ENCODE assay signal across 8 cellular contexts in the genomic region with DNA sequence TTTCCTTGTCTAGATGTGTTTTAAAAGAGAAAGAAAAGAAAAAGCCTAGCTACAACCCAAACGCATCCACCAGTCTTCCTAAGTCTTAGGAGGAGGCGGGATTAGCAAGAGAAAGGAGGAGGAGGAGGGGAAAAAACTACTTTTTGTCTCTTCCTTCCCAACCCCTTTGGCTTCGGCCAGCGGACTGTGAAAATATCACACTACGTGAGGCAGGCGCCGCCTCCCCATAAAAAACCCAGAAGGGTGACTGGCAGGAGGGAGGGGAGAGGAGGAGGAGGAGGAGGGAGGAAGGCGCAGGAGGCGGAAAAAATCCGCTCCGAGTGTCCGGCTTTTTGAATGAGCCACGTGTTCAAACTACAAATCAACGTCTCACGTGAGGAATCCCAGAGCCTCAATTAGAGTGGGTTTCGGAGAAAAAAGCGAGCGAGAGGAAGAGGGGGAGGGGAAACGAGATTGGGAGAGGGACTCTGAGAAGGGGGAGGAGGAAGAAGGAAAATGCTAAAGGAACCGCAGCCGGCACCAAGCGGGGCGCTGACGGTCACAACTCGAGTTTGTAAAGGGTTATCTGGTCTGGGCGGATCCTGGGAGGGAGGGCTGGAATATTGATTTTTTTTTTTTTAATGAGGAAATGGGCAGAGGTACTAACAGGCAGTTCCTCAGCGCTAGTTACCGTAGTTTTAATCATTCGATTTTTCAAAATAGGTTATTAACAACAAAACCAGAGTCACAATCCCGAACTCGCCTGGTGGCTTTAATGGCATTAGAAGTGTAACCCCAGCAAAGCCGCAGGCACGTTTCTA. TPM values are rescaled to one million over a fixed set of nuclear protein-coding genes. Genes with fewer than 3 reads are reported as not detected.
DNase-seq lines count a peak whose midpoint lies in the region; ATAC-seq and TF ChIP-seq lines count a peak whose summit lies in the region.

A gene (minus strand): TSS at position 202 of the 800 bp plus-strand sequence. CDS start 381 bp downstream, outside the sequence.

- H3K27me3 ChIP-seq in BE2C = no peaks in the 10 kb centered on the region
- peaks cover 94% of the 10 kb centered on the region for H3K27me3 ChIP-seq in effector memory CD4-positive, alpha-beta T cell (replicated peaks; ENCODE audit: control insufficient read depth, insufficient read depth, low read length, poor library complexity, severe bottlenecking)

- H3K36me3 ChIP-seq in BE2C = peaks cover 15% of the 10 kb centered on the region
- no peaks in the 10 kb centered on the region for H3K36me3 ChIP-seq in effector memory CD4-positive, alpha-beta T cell (ENCODE audit: control insufficient read depth, insufficient read depth, low read length)

- H3K4me1 Mint-ChIP-seq in T-helper 1 cell treated with Interleukin-12 subunit alpha and Interleukin-12 subunit beta and Interleukin-4 antibody, amounts not matched to agents 30 μg/mL and 1 μg/mL, for 36 hours (ENCODE audit: low read depth) = peaks cover 39% of the 10 kb centered on the region
- H3K4me1 Mint-ChIP-seq in nephron = peaks cover 37% of the 10 kb centered on the region

- H3K9me3 ChIP-seq in BE2C = no peaks in the 10 kb centered on the region
- H3K9me3 ChIP-seq in effector memory CD4-positive, alpha-beta T cell (ENCODE audit: control insufficient read depth, low read length) = no peaks in the 10 kb centered on the region

- H3K27ac ChIP-seq in effector memory CD4-positive, alpha-beta T cell (ENCODE audit: insufficient read depth, low read length, poor library complexity, severe bottlenecking) = no peak within 1 kb of the TSS

- no peaks in the 10 kb centered on the region for H3K9me3 Mint-ChIP-seq in T-helper 1 cell treated with Interleukin-12 subunit alpha and Interleukin-12 subunit beta and Interleukin-4 antibody, amounts not matched to agents 30 μg/mL and 1 μg/mL, for 36 hours
- H3K9me3 Mint-ChIP-seq in nephron = no peaks in the 10 kb centered on the region

- DNase-seq in BE2C = peak; percentile 91
- DNase-seq in NCI-H1417 (lab: John Stamatoyannopoulos, UW) = peak; percentile 94 to 99 (median 97)
- DNase-seq in effector memory CD4-positive, alpha-beta T cell = no peak
- DNase-seq in hypothalamus (lab: John Stamatoyannopoulos, UW) = no peak
- no peak for DNase-seq in midbrain (lab: John Stamatoyannopoulos, UW)

- peaks cover 72% of the 10 kb centered on the region for H3K27me3 Mint-ChIP-seq in T-helper 1 cell treated with Interleukin-12 subunit alpha and Interleukin-12 subunit beta and Interleukin-4 antibody, amounts not matched to agents 30 μg/mL and 1 μg/mL, for 36 hours (ENCODE audit: low read depth)
- no peaks in the 10 kb centered on the region for H3K27me3 Mint-ChIP-seq in nephron (ENCODE audit: low read depth)

- no peaks in the 10 kb centered on the region; the same call in 1 of the 2 replicates for H3K4me1 ChIP-seq in BE2C
- H3K4me1 ChIP-seq in effector memory CD4-positive, alpha-beta T cell (ENCODE audit: control insufficient read depth, insufficient read depth, low read length, poor library complexity, severe bottlenecking) = peaks cover 49% of the 10 kb centered on the region

- ATAC-seq in GM18867 (IDR thresholded peaks at IDR 0.05; ENCODE audit: unreplicated experiment) = peak; percentile 18

- peak within 1 kb of the TSS; percentile 86 for H3K27ac Mint-ChIP-seq in T-helper 1 cell treated with Interleukin-12 subunit alpha and Interleukin-12 subunit beta and Interleukin-4 antibody, amounts not matched to agents 30 μg/mL and 1 μg/mL, for 36 hours
- peak within 1 kb of the TSS; percentile 95 to 99 (median 96) for H3K27ac Mint-ChIP-seq in nephron

- peak within 1 kb of the TSS; percentile 97 for H3K4me3 ChIP-seq in BE2C (ENCODE audit: low read depth, low read length)
- peak within 1 kb of the TSS; percentile 50 for H3K4me3 ChIP-seq in effector memory CD4-positive, alpha-beta T cell (ENCODE audit: insufficient read depth, low read depth, low read length, poor library complexity, severe bottlenecking)

- H3K4me3 Mint-ChIP-seq in T-helper 1 cell treated with Interleukin-12 subunit alpha and Interleukin-12 subunit beta and Interleukin-4 antibody, amounts not matched to agents 30 μg/mL and 1 μg/mL, for 36 hours = peak within 1 kb of the TSS; percentile 92
- H3K4me3 Mint-ChIP-seq in nephron = peak within 1 kb of the TSS; percentile 88 to 95 (median 94)

- TF ChIP-seq CTCF in BE2C (IDR thresholded peaks at IDR 0.05; ENCODE audit: low read depth, low read length) (peak; percentile 5; the same call in 1 of the 2 replicates), nephron (IDR thresholded peaks at IDR 0.05; ENCODE audit: unreplicated experiment in 3 of 3) (no peak)

- peaks cover 5% of the 10 kb centered on the region for H3K36me3 Mint-ChIP-seq in T-helper 1 cell treated with Interleukin-12 subunit alpha and Interleukin-12 subunit beta and Interleukin-4 antibody, amounts not matched to agents 30 μg/mL and 1 μg/mL, for 36 hours (ENCODE audit: low read depth)
- peaks cover 3% of the 10 kb centered on the region for H3K36me3 Mint-ChIP-seq in nephron (ENCODE audit: low read depth)

RNA-seq across cellular contexts. Expression of the gene that starts here (rescaled TPM):
- polyA plus RNA-seq in BE2C (2012; ENCODE audit: insufficient read depth, insufficient read length, low read depth) = 15.8 TPM

Comparison
In these comparisons a context has a peak if more than half of its experiments do, and no peak if none do; other contexts are left out.
1. DNase-seq: peak in BE2C (single experiment) and NCI-H1417 (3 of 3); none in effector memory CD4-positive, alpha-beta T cell (0 of 3), hypothalamus (0 of 51) and midbrain (single experiment).